In genomic region chr16:74695450-74696422, GRCh38 we compare ENCODE assay signal across 8 cellular contexts. TPM values are rescaled to one million over a fixed set of nuclear protein-coding genes. Genes with fewer than 3 reads are reported as not detected.
DNase-seq lines count a peak whose midpoint lies in the region; TF ChIP-seq lines count a peak whose summit lies in the region.

No MANE protein-coding gene starts in this region.

- TF ChIP-seq CTCF in Loucy (conservative IDR thresholded peaks at IDR 0.05; ENCODE audit: low read length) (no peak), neutrophil (IDR thresholded peaks at IDR 0.05) (no peak), tibial nerve (IDR thresholded peaks at IDR 0.05) (no peak)

- peak in 1 of 2 donors; percentile 77 for TF ChIP-seq EP300 in tibial nerve (IDR thresholded peaks at IDR 0.05)

- in situ Hi-C loops in HAP-1 (cut with MboI; ENCODE audit: low sequenced_read_pairs), result no loop called here

- peak overlapping the region; percentile 45 for H3K4me2 ChIP-seq in Loucy (ENCODE audit: low read depth, low read length, poor library complexity, severe bottlenecking)

- H3K9me2 ChIP-seq in Loucy (replicated peaks; ENCODE audit: low read depth, low read length), result no peaks in the 10 kb centered on the region

- H3K9ac ChIP-seq in Loucy (ENCODE audit: low read depth, low read length, poor library complexity, severe bottlenecking), result no peak overlapping the region

- peak overlapping the region; percentile 66 for H3K4me3 Mint-ChIP-seq in activated naive CD4-positive, alpha-beta T cell treated with anti-CD3 and anti-CD28 coated beads for 36 hours

- H3K4me1 ChIP-seq in HAP-1 (peaks cover 14% of the 10 kb centered on the region), Loucy (ENCODE audit: insufficient read depth, low read length, poor library complexity, severe bottlenecking) (peaks cover 16% of the 10 kb centered on the region), neutrophil (ENCODE audit: control insufficient read depth in 1 of 2, insufficient read depth in 1 of 2, low read depth in 1 of 2, low read length in 1 of 2) (peaks cover 45 to 62% of the 10 kb centered on the region in 2 experiments), tibial nerve (peaks cover 0 to 19% (median 8%) of the 10 kb centered on the region in 4 donors)

- CTCF ChIA-PET in activated naive CD4-positive, alpha-beta T cell treated with anti-CD3 and anti-CD28 coated beads for 36 hours (lab: Charles Lee), result interaction anchor here (0.7 to 2.0 kb wide), 3 partner anchors 17 to 167 kb away, joined by 3 to 5 read pairs (median 4); no protein-coding TSS in a partner anchor

- H3K36me3 ChIP-seq in HAP-1 (replicated peaks) (peaks cover 5% of the 10 kb centered on the region), Loucy (ENCODE audit: insufficient read depth, low read length) (no peaks in the 10 kb centered on the region), neutrophil (peaks cover 53% of the 10 kb centered on the region), tibial nerve (peaks cover 0 to 37% (median 0%) of the 10 kb centered on the region in 3 donors)

- no peaks in the 10 kb centered on the region for H3K27me3 Mint-ChIP-seq in activated naive CD4-positive, alpha-beta T cell treated with anti-CD3 and anti-CD28 coated beads for 36 hours (ENCODE audit: low read depth)

- intact Hi-C loops in activated naive CD4-positive, alpha-beta T cell treated with anti-CD3 and anti-CD28 coated beads for 36 hours (cut with micrococcal nuclease), result no loop called here

- no peak overlapping the region for H2AFZ ChIP-seq in Loucy (ENCODE audit: low read length)

- no peak overlapping the region for H3K27ac Mint-ChIP-seq in activated naive CD4-positive, alpha-beta T cell treated with anti-CD3 and anti-CD28 coated beads for 36 hours

- H3K9me3 ChIP-seq in HAP-1, result no peaks in the 10 kb centered on the region
- H3K9me3 ChIP-seq in Loucy (ENCODE audit: insufficient read depth, low read depth, low read length), result no peaks in the 10 kb centered on the region
- H3K9me3 ChIP-seq in neutrophil, result no peaks in the 10 kb centered on the region
- no peaks in the 10 kb centered on the region for H3K9me3 ChIP-seq in tibial nerve

- H3F3A ChIP-seq in Loucy (ENCODE audit: low read depth), result no peaks in the 10 kb centered on the region

- H3K79me2 ChIP-seq in Loucy (ENCODE audit: insufficient read depth, low read length), result peaks cover 15% of the 10 kb centered on the region

- peak; percentile 73 for DNase-seq in GM04503 (ENCODE audit: low read depth)
- DNase-seq in HAP-1 (ENCODE audit: low spot score in 2 of 2), result peak; percentile 84 to 88
- peak; percentile 95 for DNase-seq in SHP77 treated with DMSO at 0.1 percent for 48 hours (lab: John Stamatoyannopoulos, UW)
- DNase-seq in activated naive CD4-positive, alpha-beta T cell treated with anti-CD3 and anti-CD28 coated beads for 36 hours, result peak; percentile 75
- peak; percentile 95 for DNase-seq in globus pallidus (ENCODE audit: low spot score)
- DNase-seq in tibial nerve (ENCODE audit: low spot score in 2 of 2), result peak; percentile 53 to 94

- H3K36me3 Mint-ChIP-seq in activated naive CD4-positive, alpha-beta T cell treated with anti-CD3 and anti-CD28 coated beads for 36 hours (ENCODE audit: low read depth), result peaks cover 30% of the 10 kb centered on the region

- H4K20me1 ChIP-seq in Loucy (ENCODE audit: insufficient read depth, low read length, poor library complexity, severe bottlenecking), result no peaks in the 10 kb centered on the region

- H3K4me3 ChIP-seq in HAP-1 (peak overlapping the region; percentile 18), Loucy (ENCODE audit: low read length, poor library complexity, severe bottlenecking) (peak overlapping the region; percentile 53), neutrophil (ENCODE audit: low read depth in 1 of 2, low read length in 1 of 2) (peak overlapping the region; percentile 34 to 37), tibial nerve (peak overlapping the region; percentile 22 to 46 (median 34))

- peak in 1 of 2 donors; percentile 33 for TF ChIP-seq POLR2A in tibial nerve (IDR thresholded peaks at IDR 0.05)

- H3K27ac ChIP-seq in neutrophil, result peak overlapping the region; percentile 75
- peak overlapping the region in 3 of 4 donors; percentile 50 to 69 (median 50) for H3K27ac ChIP-seq in tibial nerve

- peaks cover 47% of the 10 kb centered on the region for H3K4me1 Mint-ChIP-seq in activated naive CD4-positive, alpha-beta T cell treated with anti-CD3 and anti-CD28 coated beads for 36 hours (ENCODE audit: low read depth)

- 49 to 52% methylated on average over 19 of the region's 19 CpGs for WGBS in tibial nerve, 2 donors

- H3K27me3 ChIP-seq in HAP-1 (ENCODE audit: low read depth) (no peaks in the 10 kb centered on the region), Loucy (ENCODE audit: insufficient read depth, low read length, poor library complexity, severe bottlenecking) (no peaks in the 10 kb centered on the region), neutrophil (no peaks in the 10 kb centered on the region), tibial nerve (no peaks in the 10 kb centered on the region)

- H3K9me3 Mint-ChIP-seq in activated naive CD4-positive, alpha-beta T cell treated with anti-CD3 and anti-CD28 coated beads for 36 hours, result no peaks in the 10 kb centered on the region

RNA-seq across cellular contexts. Expression of gene MLKL, which starts 4.9 kb away (rescaled TPM):
- 10 to 100 TPM; 10.7 to 12.0 TPM for total RNA-seq in activated naive CD4-positive, alpha-beta T cell treated with anti-CD3 and anti-CD28 coated beads for 36 hours
- 10 to 100 TPM in 2 of 4 donors, 1 to 10 TPM in 2; 4.8 to 22.8 (median 10.2) TPM for total RNA-seq in tibial nerve

RNA-seq across cellular contexts. Expression of gene RFWD3, which starts 29.1 kb away (rescaled TPM):
- total RNA-seq in activated naive CD4-positive, alpha-beta T cell treated with anti-CD3 and anti-CD28 coated beads for 36 hours, result 100 to 1,000 TPM; 114 to 124 TPM
- 10 to 100 TPM; 13.5 to 32.8 (median 21.0) TPM for total RNA-seq in tibial nerve

Comparison
In these comparisons a context has a peak if more than half of its experiments do, and no peak if none do; other contexts are left out.
1. Peak in every context shown above with its lines: DNase-seq, H3K4me3 ChIP-seq and H3K27ac ChIP-seq.